In genomic region chr2:128028668-128029054, GRCh38 we compare ENCODE assay signal across 8 cellular contexts. TPM values are rescaled to one million over a fixed set of nuclear protein-coding genes. Genes with fewer than 3 reads are reported as not detected.
DNase-seq lines count a peak whose midpoint lies in the region; ATAC-seq lines count a peak whose summit lies in the region.

No MANE protein-coding gene starts in this region.

- CTCF ChIA-PET in activated CD8-positive, alpha-beta T cell treated with anti-CD3 and anti-CD28 coated beads, Interleukin-2, amount 10 ng/mL, durations not matched to agents 7 days and 5 days (lab: Charles Lee) = interaction anchor here (1.2 to 1.9 kb wide), 3 partner anchors 11 to 106 kb away, joined by 3 to 5 read pairs (median 4); no protein-coding TSS in a partner anchor

- peaks cover 5% of the 10 kb centered on the region for H3K9me3 Mint-ChIP-seq in activated CD8-positive, alpha-beta T cell treated with anti-CD3 and anti-CD28 coated beads, Interleukin-2, amount 10 ng/mL, durations not matched to agents 7 days and 5 days (ENCODE audit: insufficient read depth)
- H3K9me3 Mint-ChIP-seq in stimulated activated naive CD8-positive, alpha-beta T cell treated with anti-CD3 and anti-CD28 coated beads, Interleukin-15, amount 100 ng/mL, for 72 hours = peaks cover 0 to 6% of the 10 kb centered on the region in 2 donors

- peaks cover 7% of the 10 kb centered on the region for H3K36me3 Mint-ChIP-seq in activated CD8-positive, alpha-beta T cell treated with anti-CD3 and anti-CD28 coated beads, Interleukin-2, amount 10 ng/mL, durations not matched to agents 7 days and 5 days (ENCODE audit: low read depth)

- no peak for ATAC-seq in activated CD8-positive, alpha-beta T cell treated with anti-CD3 and anti-CD28 coated beads, Interleukin-2, amount 10 ng/mL, durations not matched to agents 7 days and 5 days
- ATAC-seq in stimulated activated naive CD8-positive, alpha-beta T cell treated with anti-CD3 and anti-CD28 coated beads, Interleukin-15, amount 100 ng/mL, for 72 hours = no peak
- no peak for ATAC-seq in GM21447 (IDR thresholded peaks at IDR 0.05; ENCODE audit: unreplicated experiment)

- peak; percentile 2 to 44 for DNase-seq in NCI-H524 (lab: John Stamatoyannopoulos, UW)
- DNase-seq in NCI-H524 treated with DMSO at 0.1 percent for 48 hours (lab: John Stamatoyannopoulos, UW) = no peak
- DNase-seq in activated CD8-positive, alpha-beta T cell treated with anti-CD3 and anti-CD28 coated beads, Interleukin-2, amount 10 ng/mL, durations not matched to agents 7 days and 5 days = no peak
- no peak for DNase-seq in stimulated activated naive CD8-positive, alpha-beta T cell treated with anti-CD3 and anti-CD28 coated beads, Interleukin-15, amount 100 ng/mL, for 72 hours
- DNase-seq in kidney glomerular epithelial cell (lab: John Stamatoyannopoulos, UW) = no peak
- no peak for DNase-seq in NCI-H146 (lab: John Stamatoyannopoulos, UW)

- peak overlapping the region; percentile 75 for H3K27ac Mint-ChIP-seq in activated CD8-positive, alpha-beta T cell treated with anti-CD3 and anti-CD28 coated beads, Interleukin-2, amount 10 ng/mL, durations not matched to agents 7 days and 5 days
- H3K27ac Mint-ChIP-seq in stimulated activated naive CD8-positive, alpha-beta T cell treated with anti-CD3 and anti-CD28 coated beads, Interleukin-15, amount 100 ng/mL, for 72 hours = no peak overlapping the region

- H3K27me3 Mint-ChIP-seq in activated CD8-positive, alpha-beta T cell treated with anti-CD3 and anti-CD28 coated beads, Interleukin-2, amount 10 ng/mL, durations not matched to agents 7 days and 5 days (ENCODE audit: low read depth) = peaks cover 5% of the 10 kb centered on the region
- no peaks in the 10 kb centered on the region for H3K27me3 Mint-ChIP-seq in stimulated activated naive CD8-positive, alpha-beta T cell treated with anti-CD3 and anti-CD28 coated beads, Interleukin-15, amount 100 ng/mL, for 72 hours

- POLR2A ChIA-PET in activated CD8-positive, alpha-beta T cell treated with anti-CD3 and anti-CD28 coated beads, Interleukin-2, amount 10 ng/mL, durations not matched to agents 7 days and 5 days (lab: Charles Lee) = interaction anchor here (1.0 to 2.7 kb wide), 5 partner anchors 8 to 640 kb away, joined by 3 to 54 read pairs (median 3); partner anchors contain the start of gene UGGT1

- peaks cover 19% of the 10 kb centered on the region for H3K4me1 Mint-ChIP-seq in activated CD8-positive, alpha-beta T cell treated with anti-CD3 and anti-CD28 coated beads, Interleukin-2, amount 10 ng/mL, durations not matched to agents 7 days and 5 days (ENCODE audit: low read depth)
- peaks cover 22% of the 10 kb centered on the region for H3K4me1 Mint-ChIP-seq in stimulated activated naive CD8-positive, alpha-beta T cell treated with anti-CD3 and anti-CD28 coated beads, Interleukin-15, amount 100 ng/mL, for 72 hours

- H3K9me3 ChIP-seq in iPS-18c (ENCODE audit: control insufficient read depth, insufficient read depth, low read length) = peaks cover 4% of the 10 kb centered on the region

- H3K4me3 Mint-ChIP-seq in activated CD8-positive, alpha-beta T cell treated with anti-CD3 and anti-CD28 coated beads, Interleukin-2, amount 10 ng/mL, durations not matched to agents 7 days and 5 days = peak overlapping the region; percentile 79
- H3K4me3 Mint-ChIP-seq in stimulated activated naive CD8-positive, alpha-beta T cell treated with anti-CD3 and anti-CD28 coated beads, Interleukin-15, amount 100 ng/mL, for 72 hours = peak overlapping the region; percentile 88 to 98

- peak overlapping the region; percentile 98; the same call in 1 of the 2 replicates for H3K4me3 ChIP-seq in iPS-18c (ENCODE audit: insufficient read depth, low read depth, low read length)

RNA-seq across cellular contexts. Expression of gene SAP130, which starts 0.8 kb away (rescaled TPM):
- 10 to 100 TPM; 37.8 to 39.2 TPM for total RNA-seq in activated CD8-positive, alpha-beta T cell treated with anti-CD3 and anti-CD28 coated beads, Interleukin-2, amount 10 ng/mL, durations not matched to agents 7 days and 5 days

Comparison
In these comparisons a context has a peak if more than half of its experiments do, and no peak if none do; other contexts are left out.
1. DNase-seq: peak in NCI-H524 (2 of 2); none in NCI-H524 treated with DMSO at 0.1 percent for 48 hours (single experiment), activated CD8-positive, alpha-beta T cell treated with anti-CD3 and anti-CD28 coated beads, Interleukin-2, amount 10 ng/mL, durations not matched to agents 7 days and 5 days (single experiment), stimulated activated naive CD8-positive, alpha-beta T cell treated with anti-CD3 and anti-CD28 coated beads, Interleukin-15, amount 100 ng/mL, for 72 hours (0 of 2), kidney glomerular epithelial cell (single experiment) and NCI-H146 (single experiment).